8 cellular contexts compared by ENCODE assay signal in the genomic region with DNA sequence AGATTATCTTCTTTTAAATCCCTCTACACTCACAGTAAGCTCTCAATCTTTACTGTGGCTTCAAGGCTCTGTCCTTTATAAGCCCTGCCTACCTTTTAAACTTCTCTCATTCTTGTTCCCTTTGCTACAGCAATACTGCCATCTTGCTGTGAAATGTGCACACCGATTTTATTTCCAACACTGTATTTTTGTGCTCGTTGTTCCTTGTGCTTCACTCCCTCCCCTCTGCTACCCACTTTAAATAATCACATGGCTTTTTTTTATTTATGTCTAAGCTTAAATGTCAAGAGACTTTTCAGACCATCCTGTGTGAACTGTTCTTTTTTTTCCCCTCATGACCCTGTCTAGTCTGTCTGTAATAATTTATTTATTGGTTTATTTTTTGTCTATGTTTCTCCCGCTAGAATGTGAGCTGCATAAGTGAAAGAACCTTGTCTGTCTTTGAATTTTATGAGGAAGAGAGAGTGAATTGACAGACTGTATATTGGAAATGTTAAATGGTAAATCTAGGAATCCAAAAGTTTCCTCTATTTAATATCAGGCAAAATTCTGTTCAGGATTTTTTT. TPM values are rescaled to one million over a fixed set of nuclear protein-coding genes. Genes with fewer than 3 reads are reported as not detected.
DNase-seq lines count a peak whose midpoint lies in the region; ATAC-seq and TF ChIP-seq lines count a peak whose summit lies in the region.

No MANE protein-coding gene starts in this region.

- no peaks in the 10 kb centered on the region for H3K9me3 ChIP-seq in right cardiac atrium (ENCODE audit: control insufficient read depth, low read length)

- DNase-seq in AG09309 (ENCODE audit: low read depth) (peak; percentile 42), GM12864 (ENCODE audit: low read depth) (peak; percentile 12), NCI-H1694 (lab: John Stamatoyannopoulos, UW) (peak; percentile 61), right cardiac atrium (no peak), stromal cell of bone marrow (ENCODE audit: low read depth) (peak; percentile 40)
- peak; percentile 25 for DNase-seq in activated CD8-positive, alpha-beta T cell treated with anti-CD3 and anti-CD28 coated beads, Interleukin-2, amount 10 ng/mL, durations not matched to agents 7 days and 5 days
- no peak for DNase-seq in stimulated activated CD8-positive, alpha-beta memory T cell treated with anti-CD3 and anti-CD28 coated beads, Interleukin-4, amount 100 ng/mL, for 48 hours

- no peaks in the 10 kb centered on the region for H3K9me3 Mint-ChIP-seq in activated CD8-positive, alpha-beta T cell treated with anti-CD3 and anti-CD28 coated beads, Interleukin-2, amount 10 ng/mL, durations not matched to agents 7 days and 5 days (ENCODE audit: insufficient read depth)

- H3K27me3 Mint-ChIP-seq in activated CD8-positive, alpha-beta T cell treated with anti-CD3 and anti-CD28 coated beads, Interleukin-2, amount 10 ng/mL, durations not matched to agents 7 days and 5 days (ENCODE audit: low read depth) = no peaks in the 10 kb centered on the region

- H3K4me3 ChIP-seq in AG09309 (ENCODE audit: control insufficient read depth, low read depth, low read length) (no peak overlapping the region), GM12864 (ENCODE audit: low read depth, low read length) (no peak overlapping the region), right cardiac atrium (ENCODE audit: low read length) (no peak overlapping the region)

- CTCF ChIA-PET in activated CD8-positive, alpha-beta T cell treated with anti-CD3 and anti-CD28 coated beads, Interleukin-2, amount 10 ng/mL, durations not matched to agents 7 days and 5 days (lab: Charles Lee) = interaction anchor here (0.9 to 4.3 kb wide), 20 partner anchors 8 to 448 kb away, joined by 3 to 23 read pairs (median 6); no protein-coding TSS in a partner anchor

- POLR2A ChIA-PET in activated CD8-positive, alpha-beta T cell treated with anti-CD3 and anti-CD28 coated beads, Interleukin-2, amount 10 ng/mL, durations not matched to agents 7 days and 5 days (lab: Charles Lee) = no interaction called here

- H3K4me1 ChIP-seq in right cardiac atrium (ENCODE audit: control insufficient read depth, insufficient read depth, low read length) = peaks cover 1% of the 10 kb centered on the region

- ATAC-seq in activated CD8-positive, alpha-beta T cell treated with anti-CD3 and anti-CD28 coated beads, Interleukin-2, amount 10 ng/mL, durations not matched to agents 7 days and 5 days = peak; percentile 44
- ATAC-seq in right cardiac atrium (peak; percentile 54 to 83), GM18498 (IDR thresholded peaks at IDR 0.05; ENCODE audit: unreplicated experiment) (no peak)

- H3K27me3 ChIP-seq in right cardiac atrium (ENCODE audit: control insufficient read depth, insufficient read depth) = no peaks in the 10 kb centered on the region

- TF ChIP-seq CTCF in AG09309 (IDR thresholded peaks at IDR 0.05; ENCODE audit: control insufficient read depth, insufficient read depth, low read depth, low read length, missing control alignments) (peak; percentile 69), GM12864 (IDR thresholded peaks at IDR 0.05; ENCODE audit: low read depth, low read length, missing control alignments) (peak; percentile 43)

- H3K4me1 Mint-ChIP-seq in activated CD8-positive, alpha-beta T cell treated with anti-CD3 and anti-CD28 coated beads, Interleukin-2, amount 10 ng/mL, durations not matched to agents 7 days and 5 days (ENCODE audit: low read depth) = no peaks in the 10 kb centered on the region

- no peak overlapping the region for H3K27ac ChIP-seq in right cardiac atrium (ENCODE audit: low read length)

- intact Hi-C loops in right cardiac atrium (cut with DNase I) = loop anchor here in 1 of 4 donors (10.0 kb wide), 1 partner anchor 419 kb away; no protein-coding TSS in a partner anchor

- H3K4me3 Mint-ChIP-seq in activated CD8-positive, alpha-beta T cell treated with anti-CD3 and anti-CD28 coated beads, Interleukin-2, amount 10 ng/mL, durations not matched to agents 7 days and 5 days = no peak overlapping the region

- 43% methylated on average over 3 of the region's 3 CpGs for WGBS in right cardiac atrium

- H3K36me3 Mint-ChIP-seq in activated CD8-positive, alpha-beta T cell treated with anti-CD3 and anti-CD28 coated beads, Interleukin-2, amount 10 ng/mL, durations not matched to agents 7 days and 5 days (ENCODE audit: low read depth) = peaks cover 10% of the 10 kb centered on the region

- H3K27ac Mint-ChIP-seq in activated CD8-positive, alpha-beta T cell treated with anti-CD3 and anti-CD28 coated beads, Interleukin-2, amount 10 ng/mL, durations not matched to agents 7 days and 5 days = no peak overlapping the region

RNA-seq across cellular contexts. Expression of a gene that starts 45.7 kb away (rescaled TPM):
- 10 to 100 TPM; 25.0 to 25.2 TPM for total RNA-seq in activated CD8-positive, alpha-beta T cell treated with anti-CD3 and anti-CD28 coated beads, Interleukin-2, amount 10 ng/mL, durations not matched to agents 7 days and 5 days
- total RNA-seq in right cardiac atrium = 10 to 100 TPM; 53.9 to 62.0 (median 56.9) TPM
- 24.4 TPM for polyA plus RNA-seq in right cardiac atrium

Comparison
In these comparisons a context has a peak if more than half of its experiments do, and no peak if none do; other contexts are left out.
1. DNase-seq: peak in AG09309 (single experiment), GM12864 (single experiment), NCI-H1694 (single experiment), activated CD8-positive, alpha-beta T cell treated with anti-CD3 and anti-CD28 coated beads, Interleukin-2, amount 10 ng/mL, durations not matched to agents 7 days and 5 days (single experiment) and stromal cell of bone marrow (single experiment); none in right cardiac atrium (0 of 3) and stimulated activated CD8-positive, alpha-beta memory T cell treated with anti-CD3 and anti-CD28 coated beads, Interleukin-4, amount 100 ng/mL, for 48 hours (single experiment).